Comparison of ENCODE assay signal across 25 cellular contexts in genomic region chr2:1811258-1811970, GRCh38.
"Had no signal": no experiment of that assay in that cellular context is flagged by ENCODE, and none has a peak within 500 bp of the region (broad histone marks: within the 10 kb centered on the region; RNA-seq: fewer than 3 reads in every experiment).

No MANE protein-coding gene starts in this region.

- H3K27ac ChIP-seq: brain microvascular endothelial cell, foreskin keratinocyte, heart left ventricle, left lung, lower lobe of right lung, right lobe of liver, testis, transverse colon had no signal

- DNase-seq: activated CD4-positive, alpha-beta T cell treated with anti-CD3 and anti-CD28 coated beads for 4 hours; activated CD4-positive, alpha-beta T cell treated with anti-CD3 and anti-CD28 coated beads, Interleukin-2, amount 50 U/mL, for 4 hours; activated CD8-positive, alpha-beta memory T cell treated with anti-CD3 and anti-CD28 coated beads for 24 hours; activated gamma-delta T cell; activated naive CD4-positive, alpha-beta T cell treated with anti-CD3 and anti-CD28 coated beads, Interleukin-2, amount 10 ng/mL, durations not matched to agents 7 days and 5 days; activated T-cell treated with anti-CD3 and anti-CD28 coated beads, Interleukin-2, amount 50 U/mL, for 1 hour; amniotic stem cell; brain microvascular endothelial cell; cortex of kidney; endodermal cell; foreskin keratinocyte; lower lobe of right lung; mesenchymal stem cell; natural killer cell; stimulated activated CD4-positive, alpha-beta T cell treated with anti-CD3 and anti-CD28 coated beads, Interleukin-12 subunit alpha, Interleukin-12 subunit beta, amount 100 ng/mL, for 4 hours; stimulated activated CD4-positive, alpha-beta T cell treated with anti-CD3 and anti-CD28 coated beads, Interleukin-4, amount 100 ng/mL, for 1 hour; stimulated activated naive CD8-positive, alpha-beta T cell treated with anti-CD3 and anti-CD28 coated beads, Interleukin-15, Interleukin-2, amounts not matched to agents 100 U/mL and 50 U/mL, for 24 hours; testis; transverse colon had no signal

- H3K36me3 ChIP-seq: brain microvascular endothelial cell, heart left ventricle, left lung, lower lobe of right lung, right lobe of liver, transverse colon had no signal

- H3K9me3 ChIP-seq: heart left ventricle, left lung, lower lobe of right lung, right lobe of liver, testis, transverse colon had no signal

- H3K27me3 ChIP-seq: brain microvascular endothelial cell, foreskin keratinocyte, right lobe of liver, testis, transverse colon had no signal

- ATAC-seq: esophagus mucosa; foreskin keratinocyte; heart left ventricle; left lung; lower lobe of right lung; natural killer cell; right lobe of liver; stimulated activated naive CD8-positive, alpha-beta T cell treated with anti-CD3 and anti-CD28 coated beads, Interleukin-15, Interleukin-2, amounts not matched to agents 100 U/mL and 50 U/mL, for 24 hours had no signal

- FAIRE-seq: astrocyte, urothelium cell line had no signal

- H3K4me3 ChIP-seq: heart left ventricle, left lung, lower lobe of right lung, right lobe of liver, testis, transverse colon had no signal

- H3K4me1 ChIP-seq: foreskin keratinocyte, left lung, lower lobe of right lung, right lobe of liver, testis had no signal
